ENCODE assay signal across 18 cellular contexts in the genomic region with DNA sequence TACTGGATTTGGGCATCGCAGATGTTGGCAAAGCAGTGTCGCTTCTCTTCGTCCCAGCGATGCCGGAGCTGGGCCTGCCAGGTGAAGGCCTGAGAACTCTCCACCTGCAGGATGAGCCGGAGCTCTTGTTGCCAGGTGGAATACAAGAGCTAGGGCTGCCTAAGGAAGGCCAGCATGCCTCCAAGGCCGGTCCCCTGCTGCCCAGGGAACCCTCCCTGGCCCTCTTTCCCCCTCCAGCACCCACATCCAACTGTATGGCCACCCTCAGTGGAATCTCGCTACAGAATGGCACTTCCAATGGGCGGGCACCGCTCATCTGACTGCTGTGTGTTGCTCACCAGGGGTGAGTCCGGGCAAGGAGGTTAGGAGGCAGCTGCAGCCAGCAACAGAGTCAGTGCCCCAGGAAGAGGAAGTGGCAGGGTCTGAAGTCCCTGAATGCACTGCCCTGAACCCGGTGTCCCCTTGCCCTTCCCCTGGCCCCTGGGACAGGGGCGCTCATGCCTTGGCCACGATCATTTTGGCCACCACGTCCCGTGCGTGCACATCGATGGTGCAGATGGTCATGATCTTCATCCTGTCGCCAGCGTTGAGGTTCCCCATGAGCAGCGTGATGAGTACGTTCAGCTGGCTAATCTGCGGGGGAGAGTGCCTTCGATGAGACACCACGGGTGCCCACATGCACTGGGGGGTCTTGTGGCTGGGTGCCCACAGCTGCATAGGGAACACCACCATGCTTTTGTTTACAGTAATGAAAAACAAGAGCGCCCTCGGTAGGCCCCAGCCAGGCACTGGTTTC.
"Had no signal": no experiment of that assay in that cellular context is flagged by ENCODE, and none has a peak within 500 bp of the region (broad histone marks: within the 10 kb centered on the region; RNA-seq: fewer than 3 reads in every experiment).

No MANE protein-coding gene starts in this region.

- H3K4me3 ChIP-seq: adrenal gland, gastroesophageal sphincter, heart left ventricle, left ventricle myocardium inferior, prostate gland, right atrium auricular region, thyroid gland had no signal

- FAIRE-seq: bronchial epithelial cell had no signal

- H3K27ac ChIP-seq: adrenal gland, gastroesophageal sphincter, heart left ventricle, left ventricle myocardium inferior, prostate gland, right atrium auricular region had no signal

- DNase-seq: activated CD4-positive, alpha-beta T cell treated with anti-CD3 and anti-CD28 coated beads for 36 hours; activated CD4-positive, alpha-beta T cell treated with anti-CD3 and anti-CD28 coated beads, Interleukin-2, amount 50 U/mL, for 48 hours; activated gamma-delta T cell treated with Interleukin-2 at 50 U/mL for 16 hours; activated T-cell treated with anti-CD3 and anti-CD28 coated beads for 4 hours; adrenal gland; cerebellar nuclear complex; cortex of kidney; heart left ventricle; left ventricle myocardium inferior; stimulated activated CD4-positive, alpha-beta T cell treated with anti-CD3 and anti-CD28 coated beads, Interleukin-2, amount 100 ng/mL, for 24 hours; stimulated activated naive CD4-positive, alpha-beta T cell treated with Interleukin-2 at 50 U/mL for 16 hours had no signal

- H3K27me3 ChIP-seq: adrenal gland, gastroesophageal sphincter, heart left ventricle, right atrium auricular region, thyroid gland had no signal

- H3K9me3 ChIP-seq: adrenal gland, gastroesophageal sphincter, heart left ventricle, left ventricle myocardium inferior, prostate gland, right atrium auricular region, thyroid gland had no signal

- ATAC-seq: activated CD4-positive, alpha-beta T cell treated with anti-CD3 and anti-CD28 coated beads for 36 hours; activated naive CD4-positive, alpha-beta T cell treated with anti-CD3 and anti-CD28 coated beads, Interleukin-2, amount 50 U/mL, for 72 hours; esophagus mucosa; gastroesophageal sphincter; heart left ventricle had no signal

- H3K4me1 ChIP-seq: adrenal gland, prostate gland, right atrium auricular region had no signal

- H3K36me3 ChIP-seq: adrenal gland, gastroesophageal sphincter, heart left ventricle, left ventricle myocardium inferior, prostate gland, right atrium auricular region, thyroid gland had no signal
